23 cellular contexts compared by ENCODE assay signal in the genomic region with DNA sequence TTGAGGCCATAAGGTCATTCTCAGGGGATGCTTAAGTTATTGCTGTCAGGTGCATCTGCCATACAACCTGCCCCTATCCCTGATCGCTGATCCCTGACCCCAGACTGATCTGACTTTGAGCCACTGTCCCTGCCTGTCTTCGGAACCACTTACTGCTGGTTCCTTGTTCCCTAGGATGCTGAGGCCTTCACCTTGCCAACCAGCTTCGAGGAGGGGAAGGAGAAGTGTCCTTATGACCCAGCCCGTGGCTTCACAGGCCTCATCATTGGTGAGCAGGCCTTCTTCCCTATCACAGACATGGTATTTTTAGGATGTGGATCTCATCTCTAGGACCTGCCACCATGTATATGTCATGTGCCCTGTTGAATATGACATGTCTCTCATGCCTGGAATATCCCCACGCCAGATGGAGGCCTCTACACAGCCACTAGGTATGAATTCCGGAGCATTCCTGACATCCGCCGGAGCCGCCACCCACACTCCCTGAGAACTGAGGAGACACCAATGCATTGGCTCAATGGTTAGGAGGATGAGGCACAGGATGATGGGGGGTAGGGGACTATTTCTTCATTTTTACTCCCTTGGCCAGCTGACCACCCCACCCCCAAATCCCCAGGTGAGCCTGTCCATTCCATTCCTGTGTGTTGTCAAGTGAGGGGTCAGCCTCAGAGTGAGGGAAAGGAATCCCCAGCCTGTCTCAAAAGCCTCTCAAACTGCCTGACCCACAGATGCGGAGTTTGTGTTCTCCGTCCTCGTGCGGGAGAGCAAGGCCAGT. TPM values are rescaled to one million over a fixed set of nuclear protein-coding genes. Genes with fewer than 3 reads are reported as not detected.
DNase-seq lines count a peak whose midpoint lies in the region; ATAC-seq and TF ChIP-seq lines count a peak whose summit lies in the region.
"Had no signal": no experiment of that assay in that cellular context is flagged by ENCODE, and none has a peak within 500 bp of the region (broad histone marks: within the 10 kb centered on the region; RNA-seq: fewer than 3 reads in every experiment).

No MANE protein-coding gene starts in this region.

- no peak overlapping the region for H2BK20ac ChIP-seq in IMR-90 (ENCODE audit: low read depth, low read length)

- DNase-seq in IMR-90 (no peak), chondrocyte (ENCODE audit: low spot score) (peak; percentile 30), mesenteric fat pad (ENCODE audit: low spot score) (peak; percentile 76), spleen (peak; percentile 42), smooth muscle cell (lab: John Stamatoyannopoulos, UW; ENCODE audit: unreplicated experiment) (no peak), HAP-1 (ENCODE audit: low spot score in 2 of 2) (no peak), upper lobe of left lung (no peak)
- no peak for DNase-seq in effector memory CD8-positive, alpha-beta T cell
- DNase-seq: CD4-positive, alpha-beta T cell; COR-L47; DMS79; GM23248; H9; Kasumi-1; NCI-H1694; NCI-H2081 treated with DMSO at 0.1 percent for 48 hours; NCI-H2171 treated with DMSO at 0.1 percent for 48 hours; NCI-H524 treated with DMSO at 0.1 percent for 48 hours; NCI-H82; SIG-M5 had no signal

- no peak overlapping the region for H4K5ac ChIP-seq in IMR-90 (ENCODE audit: low read depth, low read length)

- no peak overlapping the region for H2BK15ac ChIP-seq in IMR-90 (ENCODE audit: low read depth, low read length)

- H2BK120ac ChIP-seq in IMR-90 (ENCODE audit: low read depth, low read length): no peak overlapping the region

- H3K79me1 ChIP-seq in IMR-90 (ENCODE audit: low read depth in 1 of 2, low read length in 2 of 2): no peaks in the 10 kb centered on the region

- in situ Hi-C loops in IMR-90 (cut with MboI; ENCODE audit: low sequenced_read_pairs) (no loop called here), HAP-1 (cut with MboI; ENCODE audit: low sequenced_read_pairs) (no loop called here)

- H3K4me1 ChIP-seq in IMR-90 (ENCODE audit: control insufficient read depth, insufficient read depth, low read length) (no peaks in the 10 kb centered on the region), spleen (no peaks in the 10 kb centered on the region), smooth muscle cell (ENCODE audit: low read depth) (no peaks in the 10 kb centered on the region), HAP-1 (no peaks in the 10 kb centered on the region), upper lobe of left lung (no peaks in the 10 kb centered on the region)
- H3K4me1 ChIP-seq: A549 had no signal

- H3K23ac ChIP-seq in IMR-90 (ENCODE audit: low read depth, low read length): no peak overlapping the region

- H4K20me1 ChIP-seq in IMR-90 (ENCODE audit: insufficient read depth, low read length) (no peaks in the 10 kb centered on the region; the same call in none of the 2 replicates), smooth muscle cell (ENCODE audit: low read depth) (no peaks in the 10 kb centered on the region)

- H3K4me3 ChIP-seq in IMR-90 (ENCODE audit: insufficient read depth, low read depth, low read length): no peak overlapping the region
- no peak overlapping the region for H3K4me3 ChIP-seq in spleen
- H3K4me3 ChIP-seq in smooth muscle cell: no peak overlapping the region
- no peak overlapping the region for H3K4me3 ChIP-seq in HAP-1
- no peak overlapping the region for H3K4me3 ChIP-seq in upper lobe of left lung
- H3K4me3 ChIP-seq: A549, GM23248 had no signal

- no peaks in the 10 kb centered on the region for H3K9me3 ChIP-seq in IMR-90 (ENCODE audit: control insufficient read depth, insufficient read depth, low read length)
- no peaks in the 10 kb centered on the region for H3K9me3 ChIP-seq in spleen
- H3K9me3 ChIP-seq in smooth muscle cell (replicated peaks; ENCODE audit: low read depth): no peaks in the 10 kb centered on the region
- no peaks in the 10 kb centered on the region for H3K9me3 ChIP-seq in HAP-1
- H3K9me3 ChIP-seq in upper lobe of left lung: no peaks in the 10 kb centered on the region
- H3K9me3 ChIP-seq: A549 had no signal

- H3K27me3 ChIP-seq in IMR-90 (ENCODE audit: control insufficient read depth, insufficient read depth, low read length) (no peaks in the 10 kb centered on the region), spleen (replicated peaks in 1 of 7) (no peaks in the 10 kb centered on the region), smooth muscle cell (ENCODE audit: low read depth) (no peaks in the 10 kb centered on the region), HAP-1 (ENCODE audit: low read depth) (no peaks in the 10 kb centered on the region), upper lobe of left lung (no peaks in the 10 kb centered on the region)

- H3K79me2 ChIP-seq in smooth muscle cell (ENCODE audit: low read depth): no peaks in the 10 kb centered on the region

- no peaks in the 10 kb centered on the region for H3K27me3 Mint-ChIP-seq in chondrocyte (ENCODE audit: low read depth)
- H3K27me3 Mint-ChIP-seq in effector memory CD8-positive, alpha-beta T cell: no peaks in the 10 kb centered on the region
- H3K27me3 Mint-ChIP-seq: CD4-positive, alpha-beta T cell had no signal

- H2AFZ ChIP-seq in IMR-90 (replicated peaks; ENCODE audit: low read length, poor library complexity) (no peak overlapping the region), smooth muscle cell (ENCODE audit: low read depth) (no peak overlapping the region)
- H2AFZ ChIP-seq: GM23248 had no signal

- peaks cover 4% of the 10 kb centered on the region; the same call in 1 of the 2 replicates for H3K9me1 ChIP-seq in IMR-90 (ENCODE audit: insufficient read depth, low read length)

- CTCF ChIA-PET in IMR-90 (lab: Yijun Ruan, JAX): no interaction called here

- no peak for TF ChIP-seq CTCF in IMR-90 (conservative IDR thresholded peaks at IDR 0.05; ENCODE audit: low read depth, low read length)
- no peak for TF ChIP-seq CTCF in chondrocyte (IDR thresholded peaks at IDR 0.05)
- no peak for TF ChIP-seq CTCF in spleen (IDR thresholded peaks at IDR 0.05 in 8 of 11, conservative IDR thresholded peaks at IDR 0.05 in 3 of 11)
- TF ChIP-seq CTCF in smooth muscle cell (IDR thresholded peaks at IDR 0.05; ENCODE audit: borderline replicate concordance, insufficient read depth, poor library complexity, severe bottlenecking): no peak
- TF ChIP-seq CTCF in upper lobe of left lung (IDR thresholded peaks at IDR 0.05): no peak

- no peak overlapping the region for H3K27ac Mint-ChIP-seq in chondrocyte (ENCODE audit: unreplicated experiment)
- H3K27ac Mint-ChIP-seq in effector memory CD8-positive, alpha-beta T cell: peak overlapping the region in 1 of 2 donors; percentile 25
- H3K27ac Mint-ChIP-seq: CD4-positive, alpha-beta T cell; H9 had no signal

- H3K4me3 Mint-ChIP-seq in chondrocyte (ENCODE audit: unreplicated experiment): no peak overlapping the region
- H3K4me3 Mint-ChIP-seq in effector memory CD8-positive, alpha-beta T cell: no peak overlapping the region
- H3K4me3 Mint-ChIP-seq: CD4-positive, alpha-beta T cell; H9 had no signal

- no peak overlapping the region; the same call in 1 of the 2 replicates for H4K91ac ChIP-seq in IMR-90 (ENCODE audit: insufficient read depth, low read depth, low read length)

- no peaks in the 10 kb centered on the region for H3K9me3 Mint-ChIP-seq in chondrocyte (ENCODE audit: low read depth)
- no peaks in the 10 kb centered on the region for H3K9me3 Mint-ChIP-seq in effector memory CD8-positive, alpha-beta T cell
- H3K9me3 Mint-ChIP-seq: CD4-positive, alpha-beta T cell; H9 had no signal

- WGBS in IMR-90 (ENCODE audit: extremely low coverage in 2 of 2, insufficient read length in 1 of 2), 2 experiments: 100% methylated on average over 1 of the region's 13 CpGs; no CpG with 5 or more reads in 1 of the 2 experiments
- 88 to 91% (median 90%) methylated on average over 13 of the region's 13 CpGs for WGBS in spleen, 5 donors
- WGBS in smooth muscle cell (ENCODE audit: low lambda C conversion rate): 93% methylated on average over 13 of the region's 13 CpGs
- WGBS in upper lobe of left lung, 2 donors: 90 to 92% methylated on average over 13 of the region's 13 CpGs

- H3K36me3 ChIP-seq in IMR-90 (ENCODE audit: control insufficient read depth, insufficient read depth, low read length) (peaks cover 28% of the 10 kb centered on the region), spleen (peaks cover 0 to 60% (median 24%) of the 10 kb centered on the region in 6 donors), smooth muscle cell (ENCODE audit: low read depth) (no peaks in the 10 kb centered on the region), HAP-1 (replicated peaks) (peaks cover 13% of the 10 kb centered on the region), upper lobe of left lung (peaks cover 0 to 52% (median 27%) of the 10 kb centered on the region in 4 donors)

- ATAC-seq in IMR-90 (ENCODE audit: low read depth): no peak
- no peak for ATAC-seq in effector memory CD8-positive, alpha-beta T cell (replicated peaks)
- ATAC-seq in upper lobe of left lung (ENCODE audit: low FRiP score in 2 of 2): no peak
- ATAC-seq: A549, Panc1 had no signal

- H3K56ac ChIP-seq in IMR-90 (ENCODE audit: extremely low read depth, insufficient read depth, low read length): no peak overlapping the region

- no peak for TF ChIP-seq RAD21 in IMR-90 (IDR thresholded peaks at IDR 0.05; ENCODE audit: low read length)

- no peak overlapping the region for H3K9ac ChIP-seq in IMR-90 (ENCODE audit: low read depth, low read length)
- no peak overlapping the region for H3K9ac ChIP-seq in smooth muscle cell (ENCODE audit: low read depth)
- H3K9ac ChIP-seq: GM23248 had no signal

- H3K27ac ChIP-seq in IMR-90 (ENCODE audit: insufficient read depth, low read length) (no peak overlapping the region), spleen (no peak overlapping the region), smooth muscle cell (ENCODE audit: low read depth) (no peak overlapping the region), upper lobe of left lung (no peak overlapping the region)
- H3K27ac ChIP-seq: A549, GM23248 had no signal

- BruUV-seq in IMR-90 (replicated peaks; lab: Mats Ljungman, UMichigan): no TSS peak

- POLR2A ChIA-PET in IMR-90 (lab: Charles Lee; ENCODE audit: unreplicated experiment): no interaction called here

- H3K36me3 Mint-ChIP-seq in chondrocyte (ENCODE audit: low read depth): peaks cover 6% of the 10 kb centered on the region
- H3K36me3 Mint-ChIP-seq in effector memory CD8-positive, alpha-beta T cell (ENCODE audit: insufficient read depth): peaks cover 19% of the 10 kb centered on the region

- H3K4ac ChIP-seq in IMR-90 (ENCODE audit: low read depth, low read length): no peak overlapping the region

- H4K8ac ChIP-seq in IMR-90 (ENCODE audit: low read depth in 2 of 2, low read length in 2 of 2): no peak overlapping the region

- H3K4me2 ChIP-seq in IMR-90 (ENCODE audit: low read depth, low read length) (no peak overlapping the region), smooth muscle cell (no peak overlapping the region)
- H3K4me2 ChIP-seq: A549 had no signal

- TF ChIP-seq POLR2A in IMR-90 (IDR thresholded peaks at IDR 0.05; ENCODE audit: low read depth, low read length) (no peak), spleen (IDR thresholded peaks at IDR 0.05) (no peak), upper lobe of left lung (IDR thresholded peaks at IDR 0.05) (no peak)

- no peak overlapping the region for H3K14ac ChIP-seq in IMR-90 (replicated peaks; ENCODE audit: low read depth, low read length)

- intact Hi-C loops in IMR-90 (cut with micrococcal nuclease): no loop called here
- intact Hi-C loops in spleen (cut with DNase I; ENCODE audit: low total_unique reads): no loop called here

- H2AK5ac ChIP-seq in IMR-90 (ENCODE audit: low read depth, low read length): no peak overlapping the region

- dilution Hi-C loops in IMR-90 (cut with HindIII; ENCODE audit: low sequenced_read_pairs, unreplicated experiment): no loop called here

- peak overlapping the region; percentile 42 for H2AK9ac ChIP-seq in IMR-90 (replicated peaks; ENCODE audit: low read depth, low read length, poor library complexity)

- H3K18ac ChIP-seq in IMR-90 (ENCODE audit: low read depth, low read length): no peak overlapping the region

- no peaks in the 10 kb centered on the region for H3K4me1 Mint-ChIP-seq in chondrocyte (ENCODE audit: low read depth)
- peaks cover 0 to 2% of the 10 kb centered on the region in 2 donors for H3K4me1 Mint-ChIP-seq in effector memory CD8-positive, alpha-beta T cell (ENCODE audit: low read depth in 2 of 2)
- H3K4me1 Mint-ChIP-seq: H9 had no signal

- TF ChIP-seq EP300 in upper lobe of left lung (IDR thresholded peaks at IDR 0.05): no peak

- no peak overlapping the region for H2BK5ac ChIP-seq in IMR-90 (ENCODE audit: low read depth, low read length, poor library complexity, severe bottlenecking)

- no peaks in the 10 kb centered on the region for H3F3A ChIP-seq in smooth muscle cell (ENCODE audit: low read depth)

RNA-seq across cellular contexts. Expression of a gene that starts 9.0 kb away (rescaled TPM):
- total RNA-seq in IMR-90 (2012; rRNA removed): 56.4 and 61.3 TPM in 2 replicates
- polyA plus RNA-seq in IMR-90 (2012; rRNA removed): 142 and 184 TPM in 2 replicates
- polyA plus RNA-seq in IMR-90 (2012; cell fraction: cytosol; rRNA removed): 193 and 243 TPM in 2 replicates
- 68.3 and 147 TPM in 2 replicates for polyA plus RNA-seq in IMR-90 (2012; cell fraction: nucleus; rRNA removed; ENCODE audit: low replicate concordance)
- 54.0 to 74.1 TPM (median 57.3 TPM) in 3 replicates for total RNA-seq in chondrocyte
- 61.7 TPM for total RNA-seq in mesenteric fat pad
- 10 to 100 TPM; 38.3 to 55.9 (median 48.4) TPM for total RNA-seq in spleen
- polyA plus RNA-seq in spleen: 10 to 100 TPM; 70.4 to 92.4 (median 79.1) TPM
- total RNA-seq in smooth muscle cell: 59.3 and 89.9 TPM in 2 replicates
- polyA plus RNA-seq in smooth muscle cell: 104 and 120 TPM in 2 replicates
- total RNA-seq in upper lobe of left lung: 10 to 100 TPM; 40.2 to 72.1 (median 63.5) TPM

RNA-seq across cellular contexts. Expression of a gene that starts 9.0 kb away (rescaled TPM):
- total RNA-seq in IMR-90 (2012; rRNA removed): 0.56 and 0.90 TPM in 2 replicates
- polyA plus RNA-seq in IMR-90 (2012; rRNA removed): 8.0 and 8.7 TPM in 2 replicates
- 5.4 and 8.3 TPM in 2 replicates for polyA plus RNA-seq in IMR-90 (2012; cell fraction: cytosol; rRNA removed)
- polyA plus RNA-seq in IMR-90 (2012; cell fraction: nucleus; rRNA removed; ENCODE audit: low replicate concordance): 22.6 and 25.8 TPM in 2 replicates
- total RNA-seq in chondrocyte: 4.8 to 8.0 TPM (median 7.9 TPM) in 3 replicates
- 1.4 TPM for total RNA-seq in mesenteric fat pad
- 1 to 10 TPM in 5 of 7 donors, under 1 TPM in 2; 0.46 to 2.8 (median 1.1) TPM for total RNA-seq in spleen
- polyA plus RNA-seq in spleen: under 1 TPM; 0.52 to 0.83 (median 0.74) TPM
- 5.3 and 7.1 TPM in 2 replicates for total RNA-seq in smooth muscle cell
- 3.8 and 4.2 TPM in 2 replicates for polyA plus RNA-seq in smooth muscle cell
- total RNA-seq in upper lobe of left lung: 10 to 100 TPM in 2 of 6 donors, 1 to 10 TPM in 4; 5.4 to 20.4 (median 8.5) TPM
- total RNA-seq: MCF 10A had no signal

RNA-seq across cellular contexts. Expression of a gene that starts 9.0 kb away (rescaled TPM):
- total RNA-seq in IMR-90 (2012; rRNA removed) (8.8 and 8.9 TPM in 2 replicates), chondrocyte (4.8 to 6.6 TPM (median 5.4 TPM) in 3 replicates), mesenteric fat pad (7.5 TPM), spleen (1 to 10 TPM; 5.6 to 9.4 (median 8.5) TPM), smooth muscle cell (2.0 and 2.3 TPM in 2 replicates), upper lobe of left lung (1 to 10 TPM; 2.6 to 9.1 (median 5.8) TPM)
- polyA plus RNA-seq in IMR-90 (2012; rRNA removed) (7.5 and 7.7 TPM in 2 replicates), spleen (1 to 10 TPM; 7.4 to 9.9 (median 7.9) TPM), smooth muscle cell (2.5 and 3.9 TPM in 2 replicates)
- 3.0 and 6.6 TPM in 2 replicates for polyA plus RNA-seq in IMR-90 (2012; cell fraction: cytosol; rRNA removed)
- 2.6 and 5.5 TPM in 2 replicates for polyA plus RNA-seq in IMR-90 (2012; cell fraction: nucleus; rRNA removed; ENCODE audit: low replicate concordance)

RNA-seq across cellular contexts. Expression of a gene that starts 21.3 kb away (rescaled TPM):
- total RNA-seq in IMR-90 (2012; rRNA removed) (17.8 and 19.2 TPM in 2 replicates), chondrocyte (58.9 to 80.7 TPM (median 79.4 TPM) in 3 replicates), mesenteric fat pad (102 TPM), spleen (10 to 100 TPM; 40.9 to 76.6 (median 56.9) TPM), smooth muscle cell (54.9 and 57.9 TPM in 2 replicates), upper lobe of left lung (100 to 1,000 TPM in 2 of 6 donors, 10 to 100 TPM in 4; 42.5 to 105 (median 60.1) TPM)
- polyA plus RNA-seq in IMR-90 (2012; rRNA removed) (101 and 108 TPM in 2 replicates), spleen (10 to 100 TPM; 21.8 to 55.3 (median 25.9) TPM), smooth muscle cell (96.2 and 103 TPM in 2 replicates)
- polyA plus RNA-seq in IMR-90 (2012; cell fraction: cytosol; rRNA removed): 62.9 and 107 TPM in 2 replicates
- polyA plus RNA-seq in IMR-90 (2012; cell fraction: nucleus; rRNA removed; ENCODE audit: low replicate concordance): 135 and 272 TPM in 2 replicates

RNA-seq across cellular contexts. Expression of a gene that starts 52.6 kb away (rescaled TPM):
- total RNA-seq in IMR-90 (2012; rRNA removed): 0.83 and 0.90 TPM in 2 replicates
- 1.5 and 1.8 TPM in 2 replicates for polyA plus RNA-seq in IMR-90 (2012; rRNA removed)
- 0.97 and 2.0 TPM in 2 replicates for polyA plus RNA-seq in IMR-90 (2012; cell fraction: cytosol; rRNA removed)
- 6.5 and 8.7 TPM in 2 replicates for polyA plus RNA-seq in IMR-90 (2012; cell fraction: nucleus; rRNA removed; ENCODE audit: low replicate concordance)
- 1.4 to 1.8 TPM (median 1.7 TPM) in 3 replicates for total RNA-seq in chondrocyte
- 0.55 TPM for total RNA-seq in mesenteric fat pad
- 1 to 10 TPM in 5 of 7 donors, under 1 TPM in 2; 0.42 to 2.3 (median 1.6) TPM for total RNA-seq in spleen
- polyA plus RNA-seq in spleen: under 1 TPM; 0.17 to 0.77 (median 0.30) TPM
- 2.0 and 4.5 TPM in 2 replicates for total RNA-seq in smooth muscle cell
- polyA plus RNA-seq in smooth muscle cell: 0.93 and 4.2 TPM in 2 replicates
- total RNA-seq in upper lobe of left lung: 1 to 10 TPM in 5 of 6 donors, under 1 TPM in 1; 0.39 to 2.4 (median 1.7) TPM

Comparison
In these comparisons a context has a peak if more than half of its experiments do, and no peak if none do; other contexts are left out.
1. DNase-seq: peak in chondrocyte (single experiment), mesenteric fat pad (single experiment) and spleen (single experiment); none in IMR-90 (single experiment), effector memory CD8-positive, alpha-beta T cell (0 of 3), smooth muscle cell (single experiment), HAP-1 (0 of 2) and upper lobe of left lung (0 of 2).